8 cellular contexts compared by ENCODE assay signal in genomic region chr11:130916910-130917309, GRCh38. TPM values are rescaled to one million over a fixed set of nuclear protein-coding genes. Genes with fewer than 3 reads are reported as not detected.
DNase-seq lines count a peak whose midpoint lies in the region; ATAC-seq and TF ChIP-seq lines count a peak whose summit lies in the region.

No MANE protein-coding gene starts in this region.

- H3K4me3 ChIP-seq in GM12875 (ENCODE audit: low read depth, low read length) (peak overlapping the region; percentile 47), SU-DHL-6 (ENCODE audit: insufficient read depth, low read length, poor library complexity, severe bottlenecking) (peak overlapping the region; percentile 69), fibroblast of lung (replicated peaks in 1 of 4; ENCODE audit: control extremely low read depth in 1 of 4, insufficient read depth in 1 of 4, low read depth in 3 of 4, low read length in 4 of 4) (peak overlapping the region; percentile 18 to 92 (median 48)), retinal pigment epithelial cell (ENCODE audit: low read length) (peak overlapping the region; percentile 56)

- ATAC-seq in HG03159 (IDR thresholded peaks at IDR 0.05; ENCODE audit: unreplicated experiment), result no peak

- H3K27me3 ChIP-seq in SU-DHL-6 (ENCODE audit: low read length), result no peaks in the 10 kb centered on the region
- no peaks in the 10 kb centered on the region for H3K27me3 ChIP-seq in fibroblast of lung (ENCODE audit: control insufficient read depth, insufficient read depth, low read length)

- no peaks in the 10 kb centered on the region for H4K20me1 ChIP-seq in SU-DHL-6 (ENCODE audit: low read depth, low read length)
- H4K20me1 ChIP-seq in fibroblast of lung (ENCODE audit: control insufficient read depth, extremely low read depth, insufficient read depth, low read length), result no peaks in the 10 kb centered on the region

- no peaks in the 10 kb centered on the region for H3K9me2 ChIP-seq in SU-DHL-6 (replicated peaks; ENCODE audit: insufficient read depth, low read length)

- peaks cover 10% of the 10 kb centered on the region; the same call in 1 of the 2 replicates for H3K79me2 ChIP-seq in SU-DHL-6 (ENCODE audit: insufficient read depth, low read length)
- peaks cover 25% of the 10 kb centered on the region for H3K79me2 ChIP-seq in fibroblast of lung (ENCODE audit: control insufficient read depth, insufficient read depth, low read length)

- H3K36me3 ChIP-seq in SU-DHL-6 (ENCODE audit: low read length) (no peaks in the 10 kb centered on the region), fibroblast of lung (ENCODE audit: control insufficient read depth, insufficient read depth, low read length) (peaks cover 16% of the 10 kb centered on the region)

- no peaks in the 10 kb centered on the region for H3F3A ChIP-seq in SU-DHL-6 (ENCODE audit: insufficient read depth)

- DNase-seq in fibroblast of lung (ENCODE audit: low read depth in 2 of 2), result no peak
- no peak for DNase-seq in retinal pigment epithelial cell (ENCODE audit: low read depth)
- no peak for DNase-seq in GF-D8 (lab: John Stamatoyannopoulos, UW)
- DNase-seq in NCI-H446 (lab: John Stamatoyannopoulos, UW), result no peak
- DNase-seq in NCI-H1930 (lab: John Stamatoyannopoulos, UW), result no peak

- H3K9ac ChIP-seq in SU-DHL-6 (ENCODE audit: low read length) (peak overlapping the region; percentile 81), fibroblast of lung (ENCODE audit: insufficient read depth, low read length) (peak overlapping the region; percentile 48)

- peak overlapping the region; percentile 97 for H2AFZ ChIP-seq in SU-DHL-6 (ENCODE audit: low read depth, low read length, severe bottlenecking)
- peak overlapping the region; percentile 84 for H2AFZ ChIP-seq in fibroblast of lung (ENCODE audit: low read length)

- peaks cover 8% of the 10 kb centered on the region for H3K4me1 ChIP-seq in fibroblast of lung (ENCODE audit: control insufficient read depth, extremely low read depth, insufficient read depth, low read length)

- H3K4me2 ChIP-seq in SU-DHL-6 (ENCODE audit: low read depth, low read length, poor library complexity, severe bottlenecking) (peak overlapping the region; percentile 70), fibroblast of lung (ENCODE audit: extremely low read depth, insufficient read depth, low read length) (peak overlapping the region; percentile 80)

- H3K9me3 ChIP-seq in SU-DHL-6 (ENCODE audit: insufficient read depth, low read length) (no peaks in the 10 kb centered on the region), fibroblast of lung (ENCODE audit: control insufficient read depth, insufficient read depth, low read depth, low read length) (no peaks in the 10 kb centered on the region)

- TF ChIP-seq CTCF in GM12875 (IDR thresholded peaks at IDR 0.05; ENCODE audit: borderline replicate concordance, insufficient read depth, low read depth, low read length) (no peak), SU-DHL-6 (IDR thresholded peaks at IDR 0.05; ENCODE audit: insufficient read depth, low read length, poor library complexity, severe bottlenecking) (no peak), fibroblast of lung (conservative IDR thresholded peaks at IDR 0.05 in 1 of 2, IDR thresholded peaks at IDR 0.05 in 1 of 2; ENCODE audit: low read depth in 1 of 2, low read length in 2 of 2) (no peak), retinal pigment epithelial cell (conservative IDR thresholded peaks at IDR 0.05; ENCODE audit: low read depth, low read length) (no peak)

- no peak overlapping the region for H3K27ac ChIP-seq in SU-DHL-6 (ENCODE audit: low read depth, low read length)
- H3K27ac ChIP-seq in fibroblast of lung (ENCODE audit: insufficient read depth, low read length), result peak overlapping the region; percentile 92

RNA-seq across cellular contexts. Expression of gene SNX19, which starts 0.6 kb away (rescaled TPM):
- 70.6 and 91.7 TPM in 2 replicates for total RNA-seq in fibroblast of lung
- polyA plus RNA-seq in fibroblast of lung, result 58.9 and 76.6 TPM in 2 replicates
- 32.4 and 58.1 TPM in 2 replicates for polyA plus RNA-seq in fibroblast of lung (2012)
- 222 and 271 TPM in 2 replicates for polyA minus RNA-seq in fibroblast of lung (ENCODE audit: low replicate concordance)
